In genomic region chr4:175767130-175767529, GRCh38 we compare ENCODE assay signal across 25 cellular contexts. TPM values are rescaled to one million over a fixed set of nuclear protein-coding genes. Genes with fewer than 3 reads are reported as not detected.
"Had no signal": no experiment of that assay in that cellular context is flagged by ENCODE, and none has a peak within 500 bp of the region (broad histone marks: within the 10 kb centered on the region; RNA-seq: fewer than 3 reads in every experiment).

No MANE protein-coding gene starts in this region.

- H3K4me1 ChIP-seq: colonic mucosa, esophagus squamous epithelium, gastroesophageal sphincter, heart left ventricle, left ventricle myocardium inferior, lower lobe of right lung had no signal

- H3K4me3 ChIP-seq: colonic mucosa, esophagus squamous epithelium, gastroesophageal sphincter, heart left ventricle, hepatocyte, left ventricle myocardium inferior, lower lobe of right lung had no signal

- H3K79me2 ChIP-seq: hepatocyte had no signal

- H2AFZ ChIP-seq: hepatocyte had no signal

- DNase-seq: colonic mucosa; cortex of kidney; effector CD8-positive, alpha-beta T cell; effector memory CD8-positive, alpha-beta T cell; endodermal cell; erythroblast; esophagus squamous epithelium; foreskin fibroblast; foreskin melanocyte; heart left ventricle; hypothalamus; immature natural killer cell; islet precursor cell; kidney; kidney glomerular epithelial cell; left colon; left ventricle myocardium inferior; lower lobe of right lung; mesenchymal stem cell; midbrain; naive thymus-derived CD4-positive, alpha-beta T cell had no signal

- H3K27me3 Mint-ChIP-seq: dendritic cell treated with granulocyte-macrophage colony-stimulating factor and Interleukin-4, amounts not matched to agents 40 ng/mL and 50 ng/mL, for 4 days; effector memory CD8-positive, alpha-beta T cell had no signal

- H3K4me1 Mint-ChIP-seq: endodermal cell; immature natural killer cell; naive thymus-derived CD4-positive, alpha-beta T cell had no signal

- H3K36me3 Mint-ChIP-seq: immature natural killer cell; naive thymus-derived CD4-positive, alpha-beta T cell had no signal

- H3K36me3 ChIP-seq: colonic mucosa, esophagus squamous epithelium, gastroesophageal sphincter, heart left ventricle, left ventricle myocardium inferior, lower lobe of right lung had no signal

- H3K9me3 Mint-ChIP-seq: endodermal cell had no signal

- H3K27ac ChIP-seq: colonic mucosa, epithelial cell of prostate, esophagus squamous epithelium, gastroesophageal sphincter, heart left ventricle, hepatocyte, left ventricle myocardium inferior, lower lobe of right lung had no signal

- H3K27me3 ChIP-seq: colonic mucosa, esophagus squamous epithelium, gastroesophageal sphincter, heart left ventricle, hepatocyte had no signal

- H3K4me2 ChIP-seq: hepatocyte had no signal

- H3K27ac Mint-ChIP-seq: dendritic cell treated with granulocyte-macrophage colony-stimulating factor and Interleukin-4, amounts not matched to agents 40 ng/mL and 50 ng/mL, for 4 days; effector memory CD8-positive, alpha-beta T cell; endodermal cell; immature natural killer cell; naive thymus-derived CD4-positive, alpha-beta T cell had no signal

- H3K9me3 ChIP-seq: colonic mucosa, esophagus squamous epithelium, gastroesophageal sphincter, heart left ventricle, left ventricle myocardium inferior, lower lobe of right lung had no signal

- H3K4me3 Mint-ChIP-seq: dendritic cell treated with granulocyte-macrophage colony-stimulating factor and Interleukin-4, amounts not matched to agents 40 ng/mL and 50 ng/mL, for 4 days; effector memory CD8-positive, alpha-beta T cell; endodermal cell; immature natural killer cell; naive thymus-derived CD4-positive, alpha-beta T cell had no signal

RNA-seq across cellular contexts. Expression of gene GPM6A, which starts 44.9 kb away (rescaled TPM):
- total RNA-seq: naive thymus-derived CD4-positive, alpha-beta T cell had no signal
- polyA plus RNA-seq: immature natural killer cell; naive thymus-derived CD4-positive, alpha-beta T cell had no signal
